Comparison of ENCODE assay signal across 19 cellular contexts in genomic region chr6:91132461-91132860, GRCh38.
DNase-seq lines count a peak whose midpoint lies in the region; ATAC-seq and TF ChIP-seq lines count a peak whose summit lies in the region.
"Had no signal": no experiment of that assay in that cellular context is flagged by ENCODE, and none has a peak within 500 bp of the region (broad histone marks: within the 10 kb centered on the region; RNA-seq: fewer than 3 reads in every experiment).

No MANE protein-coding gene starts in this region.

- no peaks in the 10 kb centered on the region for H3K27me3 Mint-ChIP-seq in activated CD4-positive, alpha-beta memory T cell treated with anti-CD3 and anti-CD28 coated beads for 36 hours
- no peaks in the 10 kb centered on the region for H3K27me3 Mint-ChIP-seq in neural progenitor cell (ENCODE audit: insufficient read depth, low read depth)
- H3K27me3 Mint-ChIP-seq: activated CD8-positive, alpha-beta memory T cell treated with anti-CD3 and anti-CD28 coated beads, Interleukin-2, amount 10 ng/mL, durations not matched to agents 7 days and 5 days; CD8-positive, alpha-beta memory T cell had no signal

- H3K4me3 Mint-ChIP-seq in activated CD4-positive, alpha-beta memory T cell treated with anti-CD3 and anti-CD28 coated beads for 36 hours: no peak overlapping the region
- no peak overlapping the region for H3K4me3 Mint-ChIP-seq in neural progenitor cell
- H3K4me3 Mint-ChIP-seq: activated CD8-positive, alpha-beta memory T cell treated with anti-CD3 and anti-CD28 coated beads, Interleukin-2, amount 10 ng/mL, durations not matched to agents 7 days and 5 days; CD8-positive, alpha-beta memory T cell; T-helper 2 cell treated with Interferon-gamma antibody and Interleukin-4, amounts not matched to agents 5 μg/mL and 100 μg/mL, for 36 hours had no signal

- H3F3A ChIP-seq in neural progenitor cell (ENCODE audit: low read depth): no peaks in the 10 kb centered on the region

- H3K27me3 ChIP-seq in foreskin keratinocyte: no peaks in the 10 kb centered on the region
- no peaks in the 10 kb centered on the region for H3K27me3 ChIP-seq in neural progenitor cell
- H3K27me3 ChIP-seq: right lobe of liver, uterus had no signal

- intact Hi-C loops in activated CD4-positive, alpha-beta memory T cell treated with anti-CD3 and anti-CD28 coated beads for 36 hours (cut with micrococcal nuclease): no loop called here

- POLR2A ChIA-PET in activated CD4-positive, alpha-beta memory T cell treated with anti-CD3 and anti-CD28 coated beads for 36 hours (lab: Charles Lee): no interaction called here

- H3K4me2 ChIP-seq in neural progenitor cell: no peak overlapping the region
- H3K4me2 ChIP-seq: KMS-11 had no signal

- in situ Hi-C loops in SK-MEL-5 (cut with HindIII; ENCODE audit: low pct_unique_long_range_greater_than_20kb, low sequenced_read_pairs): no loop called here

- H4K20me1 ChIP-seq in neural progenitor cell (ENCODE audit: low read depth): no peaks in the 10 kb centered on the region

- H3K27ac ChIP-seq in foreskin keratinocyte (no peak overlapping the region), neural progenitor cell (no peak overlapping the region)
- H3K27ac ChIP-seq: KMS-11, right lobe of liver, uterus had no signal

- no peaks in the 10 kb centered on the region for H3K36me3 Mint-ChIP-seq in activated CD4-positive, alpha-beta memory T cell treated with anti-CD3 and anti-CD28 coated beads for 36 hours
- H3K36me3 Mint-ChIP-seq in neural progenitor cell: no peaks in the 10 kb centered on the region
- H3K36me3 Mint-ChIP-seq: activated CD8-positive, alpha-beta memory T cell treated with anti-CD3 and anti-CD28 coated beads, Interleukin-2, amount 10 ng/mL, durations not matched to agents 7 days and 5 days; CD8-positive, alpha-beta memory T cell had no signal

- no peak overlapping the region for H3K27ac Mint-ChIP-seq in activated CD4-positive, alpha-beta memory T cell treated with anti-CD3 and anti-CD28 coated beads for 36 hours
- no peak overlapping the region for H3K27ac Mint-ChIP-seq in neural progenitor cell
- H3K27ac Mint-ChIP-seq: activated CD8-positive, alpha-beta memory T cell treated with anti-CD3 and anti-CD28 coated beads, Interleukin-2, amount 10 ng/mL, durations not matched to agents 7 days and 5 days; CD8-positive, alpha-beta memory T cell; T-helper 2 cell treated with Interferon-gamma antibody and Interleukin-4, amounts not matched to agents 5 μg/mL and 100 μg/mL, for 36 hours had no signal

- no peak overlapping the region for H2AFZ ChIP-seq in neural progenitor cell (replicated peaks)

- no peaks in the 10 kb centered on the region for H3K9me3 ChIP-seq in neural progenitor cell (ENCODE audit: low read depth)
- H3K9me3 ChIP-seq: right lobe of liver, uterus had no signal

- H3K9me3 Mint-ChIP-seq in activated CD4-positive, alpha-beta memory T cell treated with anti-CD3 and anti-CD28 coated beads for 36 hours: no peaks in the 10 kb centered on the region
- H3K9me3 Mint-ChIP-seq in neural progenitor cell: peaks cover 5% of the 10 kb centered on the region
- H3K9me3 Mint-ChIP-seq: T-helper 2 cell treated with Interferon-gamma antibody and Interleukin-4, amounts not matched to agents 5 μg/mL and 100 μg/mL, for 36 hours had no signal

- CTCF ChIA-PET in activated CD4-positive, alpha-beta memory T cell treated with anti-CD3 and anti-CD28 coated beads for 36 hours (lab: Charles Lee): interaction anchor here (1.0 kb wide), 1 partner anchor 16 kb away, joined by 3 read pairs; no protein-coding TSS in a partner anchor

- H3K4me1 ChIP-seq in foreskin keratinocyte (no peaks in the 10 kb centered on the region), neural progenitor cell (no peaks in the 10 kb centered on the region)
- H3K4me1 ChIP-seq: right lobe of liver, uterus had no signal

- H3K79me2 ChIP-seq in neural progenitor cell (ENCODE audit: low read depth): no peaks in the 10 kb centered on the region

- TF ChIP-seq CTCF in foreskin keratinocyte (conservative IDR thresholded peaks at IDR 0.05) (no peak), neural progenitor cell (IDR thresholded peaks at IDR 0.05) (no peak)

- H3K36me3 ChIP-seq in neural progenitor cell: no peaks in the 10 kb centered on the region
- H3K36me3 ChIP-seq: right lobe of liver, uterus had no signal

- no peaks in the 10 kb centered on the region for H3K4me1 Mint-ChIP-seq in activated CD4-positive, alpha-beta memory T cell treated with anti-CD3 and anti-CD28 coated beads for 36 hours (ENCODE audit: low read depth)
- H3K4me1 Mint-ChIP-seq in neural progenitor cell: peaks cover 7% of the 10 kb centered on the region
- H3K4me1 Mint-ChIP-seq: activated CD8-positive, alpha-beta memory T cell treated with anti-CD3 and anti-CD28 coated beads, Interleukin-2, amount 10 ng/mL, durations not matched to agents 7 days and 5 days; CD8-positive, alpha-beta memory T cell had no signal

- ATAC-seq in foreskin keratinocyte: peak; percentile 77
- ATAC-seq in GM21825 (IDR thresholded peaks at IDR 0.05; ENCODE audit: unreplicated experiment): no peak
- ATAC-seq: activated CD8-positive, alpha-beta memory T cell treated with anti-CD3 and anti-CD28 coated beads, Interleukin-2, amount 10 ng/mL, durations not matched to agents 7 days and 5 days; right lobe of liver had no signal

- DNase-seq in A172 (ENCODE audit: low spot score) (peak; percentile 16), Daoy (ENCODE audit: low read depth) (peak; percentile 59), SK-MEL-5 (ENCODE audit: low read depth, low spot score) (peak; percentile 72), foreskin keratinocyte (peak; percentile 13 to 50), neural progenitor cell (ENCODE audit: low spot score) (no peak), T-helper 2 cell (no peak)
- DNase-seq in activated CD4-positive, alpha-beta memory T cell treated with anti-CD3 and anti-CD28 coated beads for 36 hours: no peak
- DNase-seq: activated CD4-positive, alpha-beta T cell treated with anti-CD3 and anti-CD28 coated beads for 1 hour; activated CD8-positive, alpha-beta memory T cell treated with anti-CD3 and anti-CD28 coated beads, Interleukin-2, amount 10 ng/mL, durations not matched to agents 7 days and 5 days; activated effector memory CD4-positive, alpha-beta T cell treated with Interleukin-2 at 50 U/mL for 16 hours; CD8-positive, alpha-beta memory T cell; NCI-H1417; NCI-H2227 treated with DMSO at 0.1 percent for 48 hours; right lobe of liver; SHP77 treated with DMSO at 0.1 percent for 48 hours; uterus had no signal

- no peak overlapping the region for H3K4me3 ChIP-seq in neural progenitor cell
- H3K4me3 ChIP-seq: right lobe of liver, uterus had no signal

- H3K9ac ChIP-seq in neural progenitor cell: no peak overlapping the region
- H3K9ac ChIP-seq: KMS-11 had no signal

Comparison
In these comparisons a context has a peak if more than half of its experiments do, and no peak if none do; other contexts are left out.
1. DNase-seq: peak in A172 (single experiment), Daoy (single experiment), SK-MEL-5 (single experiment) and foreskin keratinocyte (2 of 2); none in activated CD4-positive, alpha-beta memory T cell treated with anti-CD3 and anti-CD28 coated beads for 36 hours (single experiment), neural progenitor cell (single experiment) and T-helper 2 cell (0 of 5).